Comparison of ENCODE assay signal across 8 cellular contexts in the genomic region with DNA sequence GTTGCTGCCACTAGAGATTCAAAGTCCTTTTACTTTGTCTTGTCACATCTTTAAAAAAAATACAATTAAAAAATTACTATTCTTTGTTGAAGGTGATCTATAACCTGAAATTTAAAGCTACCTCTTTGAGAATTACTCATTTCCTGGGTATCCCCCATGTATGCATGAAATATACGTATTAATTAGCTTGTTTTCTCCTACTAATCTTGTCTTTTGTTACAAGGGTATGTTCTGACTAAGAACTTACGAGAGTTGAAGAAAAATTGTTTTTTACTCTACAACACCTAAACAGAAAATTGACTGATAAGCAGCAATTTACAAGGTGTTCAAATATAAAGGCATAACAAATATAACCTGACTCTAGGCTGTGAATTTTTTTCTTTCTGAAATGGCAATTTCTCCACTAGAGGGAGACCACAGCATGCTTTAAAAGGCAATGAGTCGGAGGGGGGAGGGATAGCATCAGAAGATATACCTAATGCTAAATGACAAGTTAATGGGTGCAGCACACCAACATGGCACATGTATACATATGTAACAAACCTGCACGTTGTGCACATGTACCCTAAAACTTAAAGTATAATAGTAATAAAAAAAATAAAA.
A peak's percentile ranks its signal among the peaks of the same experiment; 100 is the strongest.
DNase-seq lines count a peak whose midpoint lies in the region; ATAC-seq, FAIRE-seq and TF ChIP-seq lines count a peak whose summit lies in the region.

No MANE protein-coding gene starts in this region.

- H3K27me3 ChIP-seq in small intestine (ENCODE audit: control insufficient read depth in 2 of 2, insufficient read depth in 2 of 2, low read length in 2 of 2): no peaks in the 10 kb centered on the region

- no peak for FAIRE-seq in small intestine (lab: Jason Lieb, UNC)

- DNase-seq in activated CD8-positive, alpha-beta T cell treated with anti-CD3 and anti-CD28 coated beads for 36 hours: no peak
- DNase-seq in activated CD8-positive, alpha-beta T cell treated with anti-CD3 and anti-CD28 coated beads, Interleukin-2, amount 10 ng/mL, durations not matched to agents 7 days and 5 days: no peak
- DNase-seq in NCI-H460 (ENCODE audit: extremely low read depth, low read depth) (peak; percentile 33), dermis blood vessel endothelial cell (peak; percentile 70), small intestine (peak; percentile 22), hepatic stellate cell (ENCODE audit: low spot score) (no peak), putamen (ENCODE audit: low spot score) (no peak), GM19238 (ENCODE audit: insufficient read length, low spot score) (no peak)

- ATAC-seq in activated CD8-positive, alpha-beta T cell treated with anti-CD3 and anti-CD28 coated beads for 36 hours: peak; percentile 30
- no peak for ATAC-seq in activated CD8-positive, alpha-beta T cell treated with anti-CD3 and anti-CD28 coated beads, Interleukin-2, amount 10 ng/mL, durations not matched to agents 7 days and 5 days

- CTCF ChIA-PET in activated CD8-positive, alpha-beta T cell treated with anti-CD3 and anti-CD28 coated beads for 36 hours (lab: Charles Lee): interaction anchor here (0.8 to 1.1 kb wide), 2 partner anchors 13 to 17 kb away, joined by 3 read pairs; no protein-coding TSS in a partner anchor
- CTCF ChIA-PET in activated CD8-positive, alpha-beta T cell treated with anti-CD3 and anti-CD28 coated beads, Interleukin-2, amount 10 ng/mL, durations not matched to agents 7 days and 5 days (lab: Charles Lee): no interaction called here

- H3K4me1 Mint-ChIP-seq in activated CD8-positive, alpha-beta T cell treated with anti-CD3 and anti-CD28 coated beads for 36 hours (ENCODE audit: low read depth): peaks cover 4% of the 10 kb centered on the region
- peaks cover 13% of the 10 kb centered on the region for H3K4me1 Mint-ChIP-seq in activated CD8-positive, alpha-beta T cell treated with anti-CD3 and anti-CD28 coated beads, Interleukin-2, amount 10 ng/mL, durations not matched to agents 7 days and 5 days (ENCODE audit: low read depth)

- peak; percentile 21 for TF ChIP-seq CTCF in activated CD8-positive, alpha-beta T cell treated with anti-CD3 and anti-CD28 coated beads for 36 hours (IDR thresholded peaks at IDR 0.05)

- 45 to 50% (median 47%) methylated on average over 4 of the region's 4 CpGs for WGBS in small intestine, 3 donors

- no peak overlapping the region for H3K4me3 ChIP-seq in small intestine (ENCODE audit: low read depth in 1 of 2, low read length in 2 of 2)

- POLR2A ChIA-PET in activated CD8-positive, alpha-beta T cell treated with anti-CD3 and anti-CD28 coated beads for 36 hours (lab: Charles Lee): no interaction called here
- POLR2A ChIA-PET in activated CD8-positive, alpha-beta T cell treated with anti-CD3 and anti-CD28 coated beads, Interleukin-2, amount 10 ng/mL, durations not matched to agents 7 days and 5 days (lab: Charles Lee): no interaction called here

- no peak overlapping the region for H3K4me3 Mint-ChIP-seq in activated CD8-positive, alpha-beta T cell treated with anti-CD3 and anti-CD28 coated beads for 36 hours
- H3K4me3 Mint-ChIP-seq in activated CD8-positive, alpha-beta T cell treated with anti-CD3 and anti-CD28 coated beads, Interleukin-2, amount 10 ng/mL, durations not matched to agents 7 days and 5 days: no peak overlapping the region

- H3K36me3 ChIP-seq in small intestine (ENCODE audit: control insufficient read depth in 2 of 2, insufficient read depth in 2 of 2, low read length in 2 of 2): no peaks in the 10 kb centered on the region

- H3K9me3 Mint-ChIP-seq in activated CD8-positive, alpha-beta T cell treated with anti-CD3 and anti-CD28 coated beads for 36 hours: no peaks in the 10 kb centered on the region
- H3K9me3 Mint-ChIP-seq in activated CD8-positive, alpha-beta T cell treated with anti-CD3 and anti-CD28 coated beads, Interleukin-2, amount 10 ng/mL, durations not matched to agents 7 days and 5 days (ENCODE audit: insufficient read depth): no peaks in the 10 kb centered on the region

- no peak overlapping the region for H3K27ac Mint-ChIP-seq in activated CD8-positive, alpha-beta T cell treated with anti-CD3 and anti-CD28 coated beads for 36 hours
- H3K27ac Mint-ChIP-seq in activated CD8-positive, alpha-beta T cell treated with anti-CD3 and anti-CD28 coated beads, Interleukin-2, amount 10 ng/mL, durations not matched to agents 7 days and 5 days: no peak overlapping the region

- intact Hi-C loops in activated CD8-positive, alpha-beta T cell treated with anti-CD3 and anti-CD28 coated beads for 36 hours (cut with micrococcal nuclease): no loop called here

- H3K27me3 Mint-ChIP-seq in activated CD8-positive, alpha-beta T cell treated with anti-CD3 and anti-CD28 coated beads for 36 hours: peaks cover 2% of the 10 kb centered on the region
- H3K27me3 Mint-ChIP-seq in activated CD8-positive, alpha-beta T cell treated with anti-CD3 and anti-CD28 coated beads, Interleukin-2, amount 10 ng/mL, durations not matched to agents 7 days and 5 days (ENCODE audit: low read depth): no peaks in the 10 kb centered on the region

- H3K36me3 Mint-ChIP-seq in activated CD8-positive, alpha-beta T cell treated with anti-CD3 and anti-CD28 coated beads for 36 hours (ENCODE audit: low read depth): no peaks in the 10 kb centered on the region
- no peaks in the 10 kb centered on the region for H3K36me3 Mint-ChIP-seq in activated CD8-positive, alpha-beta T cell treated with anti-CD3 and anti-CD28 coated beads, Interleukin-2, amount 10 ng/mL, durations not matched to agents 7 days and 5 days (ENCODE audit: low read depth)

- H3K4me1 ChIP-seq in small intestine (ENCODE audit: control insufficient read depth in 2 of 2, insufficient read depth in 1 of 2, low read depth in 1 of 2, low read length in 1 of 2): no peaks in the 10 kb centered on the region

- H3K27ac ChIP-seq in small intestine (ENCODE audit: low read depth in 1 of 2, low read length in 1 of 2): no peak overlapping the region

- no peaks in the 10 kb centered on the region for H3K9me3 ChIP-seq in small intestine (ENCODE audit: control insufficient read depth, low read depth)

Comparison
In these comparisons a context has a peak if more than half of its experiments do, and no peak if none do; other contexts are left out.
1. DNase-seq: peak in NCI-H460 (single experiment), dermis blood vessel endothelial cell (single experiment) and small intestine (single experiment); none in activated CD8-positive, alpha-beta T cell treated with anti-CD3 and anti-CD28 coated beads for 36 hours (single experiment), activated CD8-positive, alpha-beta T cell treated with anti-CD3 and anti-CD28 coated beads, Interleukin-2, amount 10 ng/mL, durations not matched to agents 7 days and 5 days (single experiment), hepatic stellate cell (single experiment), putamen (single experiment) and GM19238 (single experiment).